ENCODE assay signal across 8 cellular contexts in genomic region chr16:68528686-68529379, GRCh38. TPM values are rescaled to one million over a fixed set of nuclear protein-coding genes. Genes with fewer than 3 reads are reported as not detected.
DNase-seq lines count a peak whose midpoint lies in the region; ATAC-seq, FAIRE-seq and TF ChIP-seq lines count a peak whose summit lies in the region.

No MANE protein-coding gene starts in this region.

- H3K9me3 Mint-ChIP-seq in H9 = peaks cover 21 to 23% of the 10 kb centered on the region in 2 experiments

- H3K23me2 ChIP-seq in H9 (ENCODE audit: insufficient read length, low read depth, low read length, poor library complexity, severe bottlenecking) = peaks cover 5% of the 10 kb centered on the region

- no peak overlapping the region for H3K56ac ChIP-seq in H9 (ENCODE audit: insufficient read length, low read depth, low read length)

- no peak overlapping the region for H3K27ac ChIP-seq in H9 (ENCODE audit: insufficient read length, low read depth, low read length)
- no peak overlapping the region for H3K27ac ChIP-seq in SJCRH30
- H3K27ac ChIP-seq in ovary = no peak overlapping the region
- H3K27ac ChIP-seq in thoracic aorta = no peak overlapping the region

- no peak overlapping the region for H4K91ac ChIP-seq in H9 (ENCODE audit: insufficient read length, low read depth, low read length)

- no peak overlapping the region for H2BK120ac ChIP-seq in H9 (ENCODE audit: low read depth, low read length, poor library complexity, severe bottlenecking)

- H3T11ph ChIP-seq in H9 (ENCODE audit: low read length) = no peak overlapping the region

- no peaks in the 10 kb centered on the region for H3K79me2 ChIP-seq in H9 (ENCODE audit: insufficient read depth, low read length)

- H4K5ac ChIP-seq in H9 (ENCODE audit: insufficient read length, low read depth, low read length) = no peak overlapping the region

- no peak for TF ChIP-seq POLR2A in ovary (IDR thresholded peaks at IDR 0.05)

- H3K36me3 Mint-ChIP-seq in H9 (ENCODE audit: insufficient read depth in 1 of 3, low read depth in 3 of 3) = peaks cover 7 to 14% (median 12%) of the 10 kb centered on the region in 3 experiments

- no peak overlapping the region for H3K9ac ChIP-seq in H9 (ENCODE audit: extremely low read depth, insufficient read length, low read length)

- no peak overlapping the region for H2BK12ac ChIP-seq in H9 (ENCODE audit: insufficient read length, low read depth, low read length)

- H2AFZ ChIP-seq in H9 (ENCODE audit: low read length) = no peak overlapping the region

- no peak overlapping the region for H2BK20ac ChIP-seq in H9 (ENCODE audit: low read depth, low read length, poor library complexity, severe bottlenecking)

- H3K9me3 ChIP-seq in H9 (ENCODE audit: control insufficient read depth, low read depth, low read length) (no peaks in the 10 kb centered on the region), SJCRH30 (replicated peaks) (no peaks in the 10 kb centered on the region), ovary (no peaks in the 10 kb centered on the region), thoracic aorta (no peaks in the 10 kb centered on the region)

- peaks cover 9 to 23% of the 10 kb centered on the region in 2 experiments for H3K4me1 Mint-ChIP-seq in H9

- WGBS in H9 (ENCODE audit: extremely low coverage, insufficient read length, low lambda C conversion rate) = no CpG with 5 or more reads among the region's 29 CpGs
- 15 to 19% (median 18%) methylated on average over 29 of the region's 29 CpGs for WGBS in ovary, 3 donors

- TF ChIP-seq CTCF in H9 (conservative IDR thresholded peaks at IDR 0.05) (peak; percentile 97), ovary (IDR thresholded peaks at IDR 0.05) (peak; percentile 94), thoracic aorta (IDR thresholded peaks at IDR 0.05) (peak; percentile 94)

- H2AK5ac ChIP-seq in H9 (ENCODE audit: insufficient read length, low read length) = no peak overlapping the region

- no peaks in the 10 kb centered on the region for H4K20me1 ChIP-seq in H9 (ENCODE audit: control insufficient read depth, insufficient read depth, insufficient read length)

- H3K4me1 ChIP-seq in H9 (ENCODE audit: insufficient read depth, low read length) (no peaks in the 10 kb centered on the region), SJCRH30 (no peaks in the 10 kb centered on the region), ovary (ENCODE audit: insufficient read depth) (peaks cover 7% of the 10 kb centered on the region), thoracic aorta (ENCODE audit: control insufficient read depth in 1 of 2, low read depth in 2 of 2) (peaks cover 4 to 14% of the 10 kb centered on the region in 2 donors)

- peak overlapping the region; percentile 15 to 90; a peak in 4 of 5 replicates for H3K4me3 Mint-ChIP-seq in H9

- H3K4me3 ChIP-seq in SJCRH30 (peak overlapping the region; percentile 31), ovary (peak overlapping the region; percentile 29), thoracic aorta (peak overlapping the region; percentile 31)

- H4K8ac ChIP-seq in H9 (replicated peaks; ENCODE audit: insufficient read length, low read depth, low read length) = no peak overlapping the region

- H3K18ac ChIP-seq in H9 (ENCODE audit: insufficient read length, low read depth, low read length) = no peak overlapping the region

- no peak overlapping the region for H3K14ac ChIP-seq in H9 (ENCODE audit: insufficient read depth, low read length)

- no peak overlapping the region for H2BK5ac ChIP-seq in H9 (ENCODE audit: insufficient read length, low read length)

- H3K27me3 ChIP-seq in H9 (ENCODE audit: insufficient read depth, low read length) (peaks cover 8% of the 10 kb centered on the region; the same call in 1 of the 2 replicates), SJCRH30 (no peaks in the 10 kb centered on the region), ovary (no peaks in the 10 kb centered on the region), thoracic aorta (replicated peaks; ENCODE audit: insufficient read depth) (no peaks in the 10 kb centered on the region)

- no peak overlapping the region for H2BK15ac ChIP-seq in H9 (ENCODE audit: low read depth, low read length)

- no peak overlapping the region for H3K4me2 ChIP-seq in H9 (ENCODE audit: insufficient read depth, insufficient read length, low read length)

- H3K4ac ChIP-seq in H9 (ENCODE audit: low read depth, low read length) = no peak overlapping the region

- TF ChIP-seq EP300 in ovary (IDR thresholded peaks at IDR 0.05) = no peak

- no peak overlapping the region for H3K27ac Mint-ChIP-seq in H9

- H3K36me3 ChIP-seq in SJCRH30 = no peaks in the 10 kb centered on the region
- no peaks in the 10 kb centered on the region for H3K36me3 ChIP-seq in ovary
- no peaks in the 10 kb centered on the region for H3K36me3 ChIP-seq in thoracic aorta

- H3K79me1 ChIP-seq in H9 (ENCODE audit: insufficient read depth, low read depth, low read length, poor library complexity, severe bottlenecking) = no peaks in the 10 kb centered on the region

- ATAC-seq in thoracic aorta (ENCODE audit: insufficient number of reproducible peaks, low FRiP score, low read depth) = peak; percentile 84

- FAIRE-seq in frontal cortex (lab: Jason Lieb, UNC) = no peak

- DNase-seq in DMS153 (lab: John Stamatoyannopoulos, UW) (peak; percentile 72), H9 (peak; percentile 93), MV-4-11 (lab: John Stamatoyannopoulos, UW) (peak; percentile 67), SJCRH30 (peak; percentile 68 to 84), activated gamma-delta T cell (lab: John Stamatoyannopoulos, UW) (peak; percentile 66), frontal cortex (ENCODE audit: low spot score in 2 of 2) (peak; percentile 88 to 89), ovary (peak; percentile 81 to 92 (median 88)), thoracic aorta (ENCODE audit: low spot score) (peak; percentile 51)

- no peak overlapping the region for H3K23ac ChIP-seq in H9 (ENCODE audit: insufficient read length, low read depth, low read length)

- intact Hi-C loops in ovary (cut with DNase I) = loop anchor here in 2 of 4 donors (5.0 to 10.0 kb wide), 2 partner anchors 593 to 596 kb away; no protein-coding TSS in a partner anchor

- H3K27me3 Mint-ChIP-seq in H9 (ENCODE audit: low read depth) = peaks cover 52% of the 10 kb centered on the region

RNA-seq across cellular contexts. Expression of gene ZFP90, which starts 10.3 kb away (rescaled TPM):
- 12.8 and 14.8 TPM in 2 replicates for total RNA-seq in H9 (2021)
- 11.6 and 13.3 TPM in 2 replicates for total RNA-seq in SJCRH30 (2014; rRNA removed; shearing (Covaris generic))
- 109 TPM for total RNA-seq in frontal cortex
- 10 to 100 TPM; 29.8 to 50.0 (median 40.7) TPM for total RNA-seq in ovary
- 10 to 100 TPM; 16.7 to 25.3 TPM for polyA plus RNA-seq in ovary
- total RNA-seq in thoracic aorta = 10 to 100 TPM; 26.6 to 29.5 TPM
